Comparison of ENCODE assay signal across 1 cellular context in genomic region chr2:144715992-144716391, GRCh38.
TF ChIP-seq lines count a peak whose summit lies in the region.

No MANE protein-coding gene starts in this region.

TF ChIP-seq in K562, 482 proteins besides CTCF, POLR2A, EP300 and RAD21 (continued from another document and continues in another):
- TF ChIP-seq ZNF76 (CRISPR knock-in tag; IDR thresholded peaks at IDR 0.05; ENCODE audit: borderline replicate concordance) (no peak), RFX7 (CRISPR knock-in tag; IDR thresholded peaks at IDR 0.05) (no peak), GATAD2B (IDR thresholded peaks at IDR 0.05; ENCODE audit: borderline replicate concordance) (no peak), POLR2H (tag; IDR thresholded peaks at IDR 0.05; ENCODE audit: low read depth) (0 out of 2 replicates have a peak, but pooled peaks have one; percentile 28), ASH1L (IDR thresholded peaks at IDR 0.05; ENCODE audit: borderline replicate concordance, low read depth, partially characterized antibody) (no peak), ZNF780A (CRISPR knock-in tag; IDR thresholded peaks at IDR 0.05) (no peak), SNAPC5 (CRISPR knock-in tag; IDR thresholded peaks at IDR 0.05) (no peak), ZNF583 (CRISPR knock-in tag; IDR thresholded peaks at IDR 0.05) (no peak), SP2 (IDR thresholded peaks at IDR 0.05; ENCODE audit: extremely low read depth, low read depth, low read length, poor library complexity, severe bottlenecking) (no peak), ZNF239 (CRISPR knock-in tag; IDR thresholded peaks at IDR 0.05) (no peak), CTBP1 (IDR thresholded peaks at IDR 0.05; ENCODE audit: borderline replicate concordance) (no peak), ZBTB8A (IDR thresholded peaks at IDR 0.05; ENCODE audit: partially characterized antibody) (no peak), FOXA3 (CRISPR knock-in tag; conservative IDR thresholded peaks at IDR 0.05 in 1 of 2, IDR thresholded peaks at IDR 0.05 in 1 of 2) (no peak), XRCC5 (IDR thresholded peaks at IDR 0.05; ENCODE audit: low read depth, low read length) (no peak), RNF219 (CRISPR knock-in tag; IDR thresholded peaks at IDR 0.05) (no peak), DPF2 (IDR thresholded peaks at IDR 0.05) (peak; percentile 57), CHAMP1 (IDR thresholded peaks at IDR 0.05) (peak; percentile 70; the same call in 1 of the 2 replicates), CLOCK (CRISPR knock-in tag; IDR thresholded peaks at IDR 0.05; ENCODE audit: borderline replicate concordance) (no peak), C11orf30 (IDR thresholded peaks at IDR 0.05; ENCODE audit: low read depth) (peak; percentile 68), ZNF57 (CRISPR knock-in tag; IDR thresholded peaks at IDR 0.05) (no peak), SRF (CRISPR knock-in tag; IDR thresholded peaks at IDR 0.05) (no peak), SMARCE1 (IDR thresholded peaks at IDR 0.05) (no peak), MLLT1 (IDR thresholded peaks at IDR 0.05) (no peak), MNT (conservative IDR thresholded peaks at IDR 0.05) (no peak), CSDE1 (IDR thresholded peaks at IDR 0.05) (no peak), ATF1 (CRISPR knock-in tag; IDR thresholded peaks at IDR 0.05) (no peak), ATF1 (tag; IDR thresholded peaks at IDR 0.05) (peak; percentile 49), SIN3A (IDR thresholded peaks at IDR 0.05; ENCODE audit: borderline replicate concordance in 2 of 2, control insufficient read depth in 1 of 2, low read depth in 2 of 2, low read length in 2 of 2) (no peak), CBFA2T3 (IDR thresholded peaks at IDR 0.05) (no peak), SRSF7 (optimal IDR thresholded peaks at IDR 0.05; ENCODE audit: low read depth, low read length) (no peak), SPI1 (IDR thresholded peaks at IDR 0.05; ENCODE audit: borderline replicate concordance, low read depth, low read length) (no peak), ZNF592 (IDR thresholded peaks at IDR 0.05) (peak; percentile 70), CEBPZ (IDR thresholded peaks at IDR 0.05; ENCODE audit: borderline replicate concordance, low read depth, low read length) (no peak), MAFK (IDR thresholded peaks at IDR 0.05; ENCODE audit: low read length) (no peak), ZNF449 (CRISPR knock-in tag; IDR thresholded peaks at IDR 0.05) (no peak), TEAD2 (tag; IDR thresholded peaks at IDR 0.05) (no peak), E2F6 (IDR thresholded peaks at IDR 0.05; ENCODE audit: borderline replicate concordance in 1 of 2, extremely low read depth in 1 of 2, insufficient read depth in 1 of 2, insufficient read length in 1 of 2, low read depth in 1 of 2, low read length in 1 of 2, poor library complexity in 1 of 2, severe bottlenecking in 1 of 2) (no peak), RBM15 (IDR thresholded peaks at IDR 0.05; ENCODE audit: insufficient read depth, low read length) (no peak), SMC3 (conservative IDR thresholded peaks at IDR 0.05; ENCODE audit: insufficient read depth, low read depth, low read length) (no peak), CREM (IDR thresholded peaks at IDR 0.05; ENCODE audit: low read depth) (no peak), ZNF274 (IDR thresholded peaks at IDR 0.05; ENCODE audit: borderline replicate concordance, low read depth, low read length) (no peak)
